20 cellular contexts compared by ENCODE assay signal in the genomic region with DNA sequence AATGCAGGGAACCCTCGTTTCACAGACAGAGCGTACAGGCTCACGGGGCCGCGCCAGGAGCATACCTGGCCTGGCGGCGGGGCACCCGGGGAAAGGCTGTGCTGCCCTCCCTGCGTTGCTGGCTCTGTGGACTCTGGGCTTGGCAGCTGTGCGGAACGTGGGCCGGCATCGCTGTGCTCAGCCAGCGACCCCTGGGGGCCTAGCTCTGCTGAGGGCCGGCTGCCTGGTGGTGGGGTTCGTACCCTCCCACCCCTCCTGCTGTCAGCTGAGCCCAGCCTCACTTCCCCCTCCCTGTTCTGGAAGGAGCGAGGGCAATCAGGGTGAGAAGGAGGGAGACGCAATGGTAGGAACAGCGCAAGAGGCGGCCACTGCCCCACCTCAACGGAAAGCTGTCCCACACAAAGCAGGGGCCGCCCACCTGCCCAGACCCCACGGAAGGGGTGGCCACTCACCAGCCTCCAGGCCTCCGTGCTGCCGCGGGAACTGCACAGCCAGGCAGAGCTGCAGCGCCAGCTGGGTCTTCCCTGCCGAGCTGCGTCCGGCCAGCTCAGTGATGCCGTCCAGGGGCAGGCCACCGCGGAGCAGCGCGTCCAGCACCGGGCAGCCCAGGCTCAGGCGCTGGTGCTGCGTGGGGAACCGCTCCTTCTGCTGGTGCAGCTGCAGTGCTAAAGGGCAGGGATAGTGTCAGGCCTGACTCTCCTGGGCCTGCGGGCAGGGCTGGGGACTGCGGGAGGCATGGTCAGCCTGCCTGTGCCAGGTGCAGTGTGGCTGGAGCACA. TPM values are rescaled to one million over a fixed set of nuclear protein-coding genes. Genes with fewer than 3 reads are reported as not detected.
DNase-seq lines count a peak whose midpoint lies in the region; ATAC-seq and TF ChIP-seq lines count a peak whose summit lies in the region.
"Had no signal": no experiment of that assay in that cellular context is flagged by ENCODE, and none has a peak within 500 bp of the region (broad histone marks: within the 10 kb centered on the region; RNA-seq: fewer than 3 reads in every experiment).

No MANE protein-coding gene starts in this region.

- H3K9me3 ChIP-seq in A673 (ENCODE audit: low read depth, low read length, poor library complexity, severe bottlenecking): no peaks in the 10 kb centered on the region
- H3K9me3 ChIP-seq in HEK293 (ENCODE audit: control insufficient read depth, insufficient read depth, low read depth, low read length): no peaks in the 10 kb centered on the region
- no peaks in the 10 kb centered on the region for H3K9me3 ChIP-seq in esophagus squamous epithelium
- H3K9me3 ChIP-seq in neuronal stem cell (replicated peaks in 1 of 2; ENCODE audit: control insufficient read depth in 2 of 2, insufficient read depth in 1 of 2, low read depth in 1 of 2, low read length in 2 of 2): no peaks in the 10 kb centered on the region
- H3K9me3 ChIP-seq in body of pancreas: no peaks in the 10 kb centered on the region
- H3K9me3 ChIP-seq: SJSA1 had no signal

- no peak overlapping the region for H2BK12ac ChIP-seq in neuronal stem cell (ENCODE audit: low read length)

- CTCF ChIA-PET in A673 (lab: Charles Lee): no interaction called here
- CTCF ChIA-PET in HEK293 (lab: Yijun Ruan, JAX): no interaction called here

- 74 to 80% methylated on average over 3 to 12 of the region's 41 CpGs for WGBS in esophagus squamous epithelium, 2 donors
- no CpG with 5 or more reads among the region's 41 CpGs for WGBS in neuronal stem cell (ENCODE audit: extremely low coverage in 2 of 2, insufficient read length in 2 of 2, insufficient replicate concordance in 1 of 2), 2 donors
- 91 to 93% methylated on average over 20 to 38 of the region's 41 CpGs for WGBS in body of pancreas, 2 donors

- peaks cover 5% of the 10 kb centered on the region in 2 donors for H3K4me1 Mint-ChIP-seq in effector memory CD8-positive, alpha-beta T cell (ENCODE audit: low read depth in 2 of 2)

- H3K36me3 ChIP-seq in A673 (ENCODE audit: insufficient read depth, low read length, poor library complexity, severe bottlenecking) (peaks cover 82% of the 10 kb centered on the region), HEK293 (ENCODE audit: control insufficient read depth in 2 of 2, insufficient read depth in 1 of 2, low read length in 2 of 2) (peaks cover 15 to 95% of the 10 kb centered on the region in 2 experiments), esophagus squamous epithelium (peaks cover 9 to 66% (median 21%) of the 10 kb centered on the region in 3 donors), neuronal stem cell (replicated peaks in 1 of 2; ENCODE audit: control insufficient read depth in 2 of 2, insufficient read depth in 2 of 2, low read length in 2 of 2) (peaks cover 50 to 97% of the 10 kb centered on the region in 2 donors), body of pancreas (replicated peaks in 1 of 2; ENCODE audit: insufficient read depth in 1 of 2, low read depth in 2 of 2) (peaks cover 0 to 1% of the 10 kb centered on the region in 2 donors)

- H4K8ac ChIP-seq in neuronal stem cell (ENCODE audit: low read depth, low read length): no peak overlapping the region

- no peak overlapping the region for H2BK120ac ChIP-seq in neuronal stem cell (ENCODE audit: low read depth, low read length)

- H3K4me3 Mint-ChIP-seq in effector memory CD8-positive, alpha-beta T cell: no peak overlapping the region
- H3K4me3 Mint-ChIP-seq: CD14-positive monocyte had no signal

- H4K91ac ChIP-seq in neuronal stem cell (ENCODE audit: low read depth, low read length, poor library complexity): no peak overlapping the region

- no TSS peak for BruUV-seq in A673 (replicated peaks; lab: Mats Ljungman, UMichigan)

- no peak for TF ChIP-seq CTCF in A673 (conservative IDR thresholded peaks at IDR 0.05; ENCODE audit: low read depth, low read length)
- no peak for TF ChIP-seq CTCF in HEK293 (tag by site-specific recombination; IDR thresholded peaks at IDR 0.05)
- no peak for TF ChIP-seq CTCF in esophagus squamous epithelium (IDR thresholded peaks at IDR 0.05)
- TF ChIP-seq CTCF in body of pancreas (IDR thresholded peaks at IDR 0.05): no peak

- H2AFZ ChIP-seq in neuronal stem cell (ENCODE audit: low read length): no peak overlapping the region

- intact Hi-C loops in A673 (cut with micrococcal nuclease; ENCODE audit: unreplicated experiment) (no loop called here), esophagus squamous epithelium (cut with DNase I) (no loop called here), body of pancreas (cut with DNase I) (no loop called here)

- H3K4me1 ChIP-seq in A673 (ENCODE audit: insufficient read depth, low read length, poor library complexity, severe bottlenecking): peaks cover 21% of the 10 kb centered on the region
- no peaks in the 10 kb centered on the region for H3K4me1 ChIP-seq in HEK293 (ENCODE audit: control insufficient read depth, insufficient read depth, low read length)
- H3K4me1 ChIP-seq in esophagus squamous epithelium: peaks cover 38 to 98% (median 40%) of the 10 kb centered on the region in 3 donors
- peaks cover 6 to 29% of the 10 kb centered on the region in 2 donors for H3K4me1 ChIP-seq in neuronal stem cell (ENCODE audit: control insufficient read depth in 2 of 2, insufficient read depth in 1 of 2, low read depth in 1 of 2, low read length in 2 of 2)
- peaks cover 15% of the 10 kb centered on the region for H3K4me1 ChIP-seq in body of pancreas
- H3K4me1 ChIP-seq: SJSA1 had no signal

- no peak overlapping the region for H3K4ac ChIP-seq in neuronal stem cell (ENCODE audit: low read length)

- H3K9ac ChIP-seq in neuronal stem cell (ENCODE audit: low read depth, low read length, poor library complexity): peak overlapping the region; percentile 50

- H2AK5ac ChIP-seq in neuronal stem cell (ENCODE audit: low read depth, low read length): peak overlapping the region; percentile 81

- H3K23ac ChIP-seq in neuronal stem cell (ENCODE audit: low read depth, low read length, poor library complexity): peak overlapping the region; percentile 98

- H3K18ac ChIP-seq in neuronal stem cell (ENCODE audit: low read length): peak overlapping the region; percentile 28

- H3K4me3 ChIP-seq in A673 (ENCODE audit: low read depth, low read length, poor library complexity, severe bottlenecking): no peak overlapping the region
- H3K4me3 ChIP-seq in HEK293 (ENCODE audit: low read depth, low read length): no peak overlapping the region
- H3K4me3 ChIP-seq in esophagus squamous epithelium: no peak overlapping the region
- no peak overlapping the region for H3K4me3 ChIP-seq in neuronal stem cell (ENCODE audit: low read length in 2 of 2)
- H3K4me3 ChIP-seq in body of pancreas: no peak overlapping the region
- H3K4me3 ChIP-seq: SJSA1 had no signal

- no peak overlapping the region for H3K27ac Mint-ChIP-seq in effector memory CD8-positive, alpha-beta T cell
- H3K27ac Mint-ChIP-seq: CD14-positive monocyte had no signal

- no peak overlapping the region for H2BK15ac ChIP-seq in neuronal stem cell (ENCODE audit: low read length)

- H3K27me3 ChIP-seq in A673 (replicated peaks; ENCODE audit: insufficient read depth, low read depth, low read length, poor library complexity) (no peaks in the 10 kb centered on the region), esophagus squamous epithelium (no peaks in the 10 kb centered on the region), neuronal stem cell (ENCODE audit: control insufficient read depth in 3 of 3, insufficient read depth in 3 of 3, low read depth in 1 of 3, low read length in 3 of 3) (no peaks in the 10 kb centered on the region), body of pancreas (no peaks in the 10 kb centered on the region)
- H3K27me3 ChIP-seq: SJSA1 had no signal

- H3K27ac ChIP-seq in A673 (ENCODE audit: low read depth, low read length, poor library complexity, severe bottlenecking) (peak overlapping the region; percentile 67), HEK293 (ENCODE audit: extremely low read depth, low read depth, low read length) (no peak overlapping the region), esophagus squamous epithelium (peak overlapping the region in 3 of 4 donors; percentile 61 to 79 (median 79)), neuronal stem cell (replicated peaks; ENCODE audit: low read length) (no peak overlapping the region), body of pancreas (no peak overlapping the region)
- H3K27ac ChIP-seq: SJSA1 had no signal

- H2BK5ac ChIP-seq in neuronal stem cell (ENCODE audit: low read length): no peak overlapping the region

- peaks cover 12% of the 10 kb centered on the region for H3K79me1 ChIP-seq in neuronal stem cell (ENCODE audit: low read depth, low read length)

- no peaks in the 10 kb centered on the region for H3K9me3 Mint-ChIP-seq in effector memory CD8-positive, alpha-beta T cell
- H3K9me3 Mint-ChIP-seq: CD14-positive monocyte had no signal

- DNase-seq in A673 (ENCODE audit: low spot score) (no peak), esophagus squamous epithelium (lab: John Stamatoyannopoulos, UW) (no peak), neuronal stem cell (ENCODE audit: low spot score) (no peak), body of pancreas (no peak), DMS53 (lab: John Stamatoyannopoulos, UW) (no peak)
- DNase-seq in effector memory CD8-positive, alpha-beta T cell: no peak
- DNase-seq: COR-L47; EL; NCI-H1048; NCI-H1436 treated with DMSO at 0.1 percent for 48 hours; NCI-H2029 treated with DMSO at 0.1 percent for 48 hours; NCI-H2171 treated with DMSO at 0.1 percent for 48 hours; NCI-H446 treated with DMSO at 0.1 percent for 48 hours; NK-92 treated with Interleukin-12 subunit alpha and Interleukin-12 subunit beta, amount 100 ng/mL, for 24 hours; OCI-M1 had no signal

- no peak for TF ChIP-seq POLR2A in esophagus squamous epithelium (IDR thresholded peaks at IDR 0.05)
- no peak for TF ChIP-seq POLR2A in body of pancreas (IDR thresholded peaks at IDR 0.05)

- no peak for ATAC-seq in effector memory CD8-positive, alpha-beta T cell (replicated peaks)
- ATAC-seq in GM19397 (IDR thresholded peaks at IDR 0.05; ENCODE audit: unreplicated experiment) (no peak), body of pancreas (no peak)
- ATAC-seq: HCT116 had no signal

- H3K27me3 Mint-ChIP-seq in effector memory CD8-positive, alpha-beta T cell: no peaks in the 10 kb centered on the region

- POLR2A ChIA-PET in A673 (lab: Charles Lee; ENCODE audit: low non-redundant PET): no interaction called here
- POLR2A ChIA-PET in HEK293 (lab: Yijun Ruan, JAX): interaction anchor here (1.1 kb wide), 1 partner anchor 9 kb away, joined by 5 read pairs; the partner anchor contains the start of gene ZFYVE21

- H3K14ac ChIP-seq in neuronal stem cell (ENCODE audit: low read length): no peak overlapping the region

- H3K4me2 ChIP-seq in neuronal stem cell (ENCODE audit: insufficient read depth, low read length, poor library complexity, severe bottlenecking): no peak overlapping the region

- H3K36me3 Mint-ChIP-seq in effector memory CD8-positive, alpha-beta T cell (ENCODE audit: insufficient read depth): peaks cover 14% of the 10 kb centered on the region

RNA-seq across cellular contexts. Expression of gene XRCC3, which starts 8.5 kb away (rescaled TPM):
- 82.1 and 91.8 TPM in 2 replicates for total RNA-seq in A673 (2021)
- total RNA-seq in esophagus squamous epithelium: 10 to 100 TPM; 10.9 to 17.8 (median 12.6) TPM
- 31.8 TPM for polyA plus RNA-seq in neuronal stem cell (2013, experiment 1 of 2)
- 33.0 TPM for polyA plus RNA-seq in neuronal stem cell (2013, experiment 2 of 2)
- total RNA-seq in body of pancreas: 1 to 10 TPM; 3.9 to 5.6 TPM

RNA-seq across cellular contexts. Expression of gene ZFYVE21, which starts 8.9 kb away (rescaled TPM):
- 35.7 and 38.6 TPM in 2 replicates for total RNA-seq in A673 (2021)
- 100 to 1,000 TPM in 2 of 4 donors, 10 to 100 TPM in 2; 69.5 to 134 (median 89.3) TPM for total RNA-seq in esophagus squamous epithelium
- 34.8 TPM for polyA plus RNA-seq in neuronal stem cell (2013, experiment 1 of 2)
- polyA plus RNA-seq in neuronal stem cell (2013, experiment 2 of 2): 32.9 TPM
- total RNA-seq in body of pancreas: 10 to 100 TPM; 32.9 to 82.4 TPM

Comparison
In these comparisons a context has a peak if more than half of its experiments do, and no peak if none do; other contexts are left out.
1. H3K27ac ChIP-seq: peak in A673 (single experiment) and esophagus squamous epithelium (3 of 4); none in HEK293 (single experiment), neuronal stem cell (single experiment) and body of pancreas (0 of 4).